Comparison of ENCODE assay signal across 8 cellular contexts in the genomic region with DNA sequence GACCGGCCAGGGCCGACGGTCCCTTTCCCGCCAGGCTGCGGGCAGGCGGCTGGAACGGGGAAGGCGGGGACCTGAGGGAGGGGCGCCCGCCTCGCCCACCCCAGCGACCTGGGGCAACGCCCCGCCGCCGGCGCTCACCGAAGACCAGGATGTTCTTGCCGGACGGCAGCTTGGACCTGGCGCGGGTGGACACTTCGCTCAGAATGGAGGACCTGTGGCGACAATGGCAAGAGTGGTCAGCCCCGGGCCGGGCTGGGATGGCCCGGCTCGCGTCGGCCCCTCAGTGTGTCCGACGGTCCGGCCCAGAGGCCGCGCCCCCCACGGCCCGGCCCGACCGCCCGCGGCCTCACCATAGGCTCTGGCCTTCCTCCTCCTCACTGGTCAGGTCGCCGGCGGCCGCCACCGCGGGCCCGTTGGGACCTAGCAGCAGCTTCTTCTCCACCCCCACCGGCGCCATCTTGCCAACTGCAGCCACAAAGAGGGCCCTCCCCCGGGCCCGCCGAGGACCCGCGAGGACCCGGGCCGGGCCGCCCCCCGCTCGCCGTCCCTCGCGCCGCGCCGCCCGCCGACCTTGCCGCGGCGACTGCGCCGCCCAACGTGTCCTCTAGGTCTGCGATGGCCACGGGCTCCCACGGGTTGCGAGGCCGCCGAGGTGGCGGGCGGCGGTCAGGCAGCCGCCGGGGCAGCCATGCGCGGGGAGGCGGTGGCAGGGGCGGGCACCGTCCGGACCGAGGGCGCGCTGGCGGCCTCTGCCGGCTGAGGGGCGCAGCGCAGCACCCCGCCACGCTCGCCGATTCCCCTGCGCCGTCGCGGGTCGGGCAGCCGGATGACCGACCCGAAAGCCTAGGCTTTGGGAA. TPM values are rescaled to one million over a fixed set of nuclear protein-coding genes. Genes with fewer than 3 reads are reported as not detected.
DNase-seq lines count a peak whose midpoint lies in the region; ATAC-seq and TF ChIP-seq lines count a peak whose summit lies in the region.

A gene (minus strand): TSS at position 475 of the 857 bp plus-strand sequence. CDS start 18 bp downstream, at position 457.

- TF ChIP-seq EP300 in upper lobe of left lung (IDR thresholded peaks at IDR 0.05): no peak

- H3K36me3 ChIP-seq in MM.1S (replicated peaks; ENCODE audit: insufficient read depth, low read length) (no peaks in the 10 kb centered on the region; the same call in 1 of the 2 replicates), adrenal gland (replicated peaks in 1 of 2) (peaks cover 0 to 29% of the 10 kb centered on the region in 2 donors), heart right ventricle (peaks cover 0 to 34% (median 14%) of the 10 kb centered on the region in 9 donors), upper lobe of left lung (peaks cover 0 to 29% (median 14%) of the 10 kb centered on the region in 4 donors)

- CTCF ChIA-PET in GM10248 (lab: Yijun Ruan, JAX): interaction anchor here (0.6 to 7.7 kb wide), 30 partner anchors 9 to 380 kb away, joined by 3 to 46 read pairs (median 4); a partner anchor contains a TSS

- H3K9ac ChIP-seq in H9 (ENCODE audit: extremely low read depth, insufficient read length, low read length) (peak within 1 kb of the TSS; percentile 86), MM.1S (ENCODE audit: low read length) (peak within 1 kb of the TSS; percentile 84)

- H2BK120ac ChIP-seq in H9 (ENCODE audit: low read depth, low read length, poor library complexity, severe bottlenecking): no peak within 1 kb of the TSS

- H3K9me3 ChIP-seq in H9 (ENCODE audit: control insufficient read depth, low read depth, low read length) (no peaks in the 10 kb centered on the region), MM.1S (replicated peaks; ENCODE audit: insufficient read depth, low read length) (no peaks in the 10 kb centered on the region), adrenal gland (replicated peaks in 1 of 3) (no peaks in the 10 kb centered on the region), heart right ventricle (no peaks in the 10 kb centered on the region), upper lobe of left lung (no peaks in the 10 kb centered on the region)

- H3K27ac Mint-ChIP-seq in H9: peak within 1 kb of the TSS; percentile 19 to 93 (median 77); a peak in 4 of 7 replicates

- H3K27me3 ChIP-seq in H9 (ENCODE audit: insufficient read depth, low read length) (no peaks in the 10 kb centered on the region), MM.1S (replicated peaks; ENCODE audit: insufficient read depth, low read length) (0 out of 2 replicates have a peak, but pooled peaks cover 6% of the 10 kb centered on the region), adrenal gland (no peaks in the 10 kb centered on the region), heart right ventricle (peaks cover 0 to 20% (median 0%) of the 10 kb centered on the region in 7 donors), upper lobe of left lung (no peaks in the 10 kb centered on the region)

- peak within 1 kb of the TSS; percentile 63 for H4K5ac ChIP-seq in H9 (ENCODE audit: insufficient read length, low read depth, low read length)

- peak; percentile 85 to 95 (median 92) for ATAC-seq in heart right ventricle
- ATAC-seq in upper lobe of left lung (ENCODE audit: low FRiP score in 2 of 2): peak; percentile 95 to 97

- H2AFZ ChIP-seq in H9 (ENCODE audit: low read length) (peak within 1 kb of the TSS; percentile 99), MM.1S (ENCODE audit: low read length) (peak within 1 kb of the TSS; percentile 76)

- DNase-seq in GM10248 (ENCODE audit: extremely low spot score) (peak; percentile 96), H9 (peak; percentile 81), MM.1S (peak; percentile 76), adrenal gland (peak; percentile 73 to 79 (median 77)), heart right ventricle (peak; percentile 83 to 84), posterior vena cava (ENCODE audit: low spot score) (peak; percentile 94), upper lobe of left lung (peak; percentile 82 to 97)

- peak within 1 kb of the TSS; percentile 80 for H2BK5ac ChIP-seq in H9 (ENCODE audit: insufficient read length, low read length)

- peaks cover 21% of the 10 kb centered on the region for H3K79me1 ChIP-seq in H9 (ENCODE audit: insufficient read depth, low read depth, low read length, poor library complexity, severe bottlenecking)

- WGBS in H9 (ENCODE audit: extremely low coverage, insufficient read length, low lambda C conversion rate): no CpG with 5 or more reads among the region's 110 CpGs
- 0 to 2% (median 1%) methylated on average over 11 to 110 of the region's 110 CpGs for WGBS in adrenal gland, 4 donors
- 0% methylated on average over 101 to 110 of the region's 110 CpGs for WGBS in heart right ventricle, 2 donors
- WGBS in upper lobe of left lung, 2 donors: 0 to 1% methylated on average over 28 to 29 of the region's 110 CpGs

- peak within 1 kb of the TSS; percentile 94 for H3K18ac ChIP-seq in H9 (ENCODE audit: insufficient read length, low read depth, low read length)

- peak within 1 kb of the TSS; percentile 88 for H3K4me2 ChIP-seq in H9 (ENCODE audit: insufficient read depth, insufficient read length, low read length)
- peak within 1 kb of the TSS; percentile 92 for H3K4me2 ChIP-seq in MM.1S (ENCODE audit: low read depth, low read length)

- H2BK20ac ChIP-seq in H9 (ENCODE audit: low read depth, low read length, poor library complexity, severe bottlenecking): no peak within 1 kb of the TSS

- H4K8ac ChIP-seq in H9 (replicated peaks; ENCODE audit: insufficient read length, low read depth, low read length): no peak within 1 kb of the TSS

- no peaks in the 10 kb centered on the region for H3K9me3 Mint-ChIP-seq in H9

- peaks cover 13% of the 10 kb centered on the region for H3K27me3 Mint-ChIP-seq in H9 (ENCODE audit: low read depth)

- POLR2A ChIA-PET in GM10248 (lab: Yijun Ruan, JAX): no interaction called here

- H3K9me2 ChIP-seq in MM.1S (replicated peaks; ENCODE audit: insufficient read depth, low read length): no peaks in the 10 kb centered on the region

- no peaks in the 10 kb centered on the region; the same call in 1 of the 2 replicates for H3K4me1 ChIP-seq in H9 (ENCODE audit: insufficient read depth, low read length)
- peaks cover 43% of the 10 kb centered on the region for H3K4me1 ChIP-seq in MM.1S (ENCODE audit: low read length)
- H3K4me1 ChIP-seq in adrenal gland (replicated peaks in 1 of 2): peaks cover 14 to 25% of the 10 kb centered on the region in 2 donors
- H3K4me1 ChIP-seq in heart right ventricle: peaks cover 0 to 52% (median 31%) of the 10 kb centered on the region in 9 donors
- H3K4me1 ChIP-seq in upper lobe of left lung: peaks cover 34 to 54% (median 41%) of the 10 kb centered on the region in 4 donors

- H3K23ac ChIP-seq in H9 (ENCODE audit: insufficient read length, low read depth, low read length): peak within 1 kb of the TSS; percentile 6

- H4K91ac ChIP-seq in H9 (ENCODE audit: insufficient read length, low read depth, low read length): no peak within 1 kb of the TSS

- TF ChIP-seq POLR2A in adrenal gland (IDR thresholded peaks at IDR 0.05) (peak; percentile 24 to 32), upper lobe of left lung (IDR thresholded peaks at IDR 0.05) (peak in 2 of 4 donors; percentile 31 to 60)

- intact Hi-C loops in T-helper 1 cell treated with Interleukin-12 subunit alpha and Interleukin-12 subunit beta and Interleukin-4 antibody, amounts not matched to agents 30 ng/mL and 1 ng/mL, for 36 hours (cut with micrococcal nuclease): loop anchor here (1.0 to 5.0 kb wide), 8 partner anchors 23 to 235 kb away; a partner anchor contains a TSS
- intact Hi-C loops in adrenal gland (cut with DNase I): no loop called here
- intact Hi-C loops in heart right ventricle (cut with DNase I): loop anchor here in 3 of 10 donors (1.0 to 5.0 kb wide), 5 partner anchors 10 to 344 kb away; no protein-coding TSS in a partner anchor
- intact Hi-C loops in posterior vena cava (cut with DNase I): no loop called here

- H3K4me3 ChIP-seq in MM.1S (ENCODE audit: low read length) (peak within 1 kb of the TSS; percentile 82), adrenal gland (peak within 1 kb of the TSS; percentile 43 to 99 (median 72)), heart right ventricle (peak within 1 kb of the TSS; percentile 59 to 100 (median 98)), upper lobe of left lung (peak within 1 kb of the TSS; percentile 70 to 100 (median 96))

- peak within 1 kb of the TSS; percentile 98 for H3K14ac ChIP-seq in H9 (ENCODE audit: insufficient read depth, low read length)

- peaks cover 8% of the 10 kb centered on the region for H3K23me2 ChIP-seq in H9 (ENCODE audit: insufficient read length, low read depth, low read length, poor library complexity, severe bottlenecking)

- H3F3A ChIP-seq in MM.1S (ENCODE audit: insufficient read depth, low read length): peaks cover 14% of the 10 kb centered on the region; the same call in 1 of the 2 replicates

- H4K20me1 ChIP-seq in H9 (ENCODE audit: control insufficient read depth, insufficient read depth, insufficient read length) (peaks cover 5% of the 10 kb centered on the region), MM.1S (ENCODE audit: insufficient read depth, low read length) (no peaks in the 10 kb centered on the region)

- H2BK15ac ChIP-seq in H9 (ENCODE audit: low read depth, low read length): no peak within 1 kb of the TSS

- no peak within 1 kb of the TSS for H3K56ac ChIP-seq in H9 (ENCODE audit: insufficient read length, low read depth, low read length)

- peaks cover 23 to 28% of the 10 kb centered on the region in 2 experiments for H3K4me1 Mint-ChIP-seq in H9

- TF ChIP-seq CTCF in GM10248 (IDR thresholded peaks at IDR 0.05; ENCODE audit: control extremely low read depth, extremely low read depth, low read depth, missing control alignments): peak; percentile 96
- TF ChIP-seq CTCF in H9 (conservative IDR thresholded peaks at IDR 0.05): peak; percentile 72
- peak; percentile 60 for TF ChIP-seq CTCF in MM.1S (IDR thresholded peaks at IDR 0.05; ENCODE audit: low read length)
- TF ChIP-seq CTCF in adrenal gland (IDR thresholded peaks at IDR 0.05): peak in 3 of 6 experiments; percentile 94 to 95 (median 95)
- peak; percentile 69 to 97 (median 86) for TF ChIP-seq CTCF in heart right ventricle (IDR thresholded peaks at IDR 0.05)
- TF ChIP-seq CTCF in upper lobe of left lung (IDR thresholded peaks at IDR 0.05): peak; percentile 97 to 99 (median 99)

- no peak within 1 kb of the TSS for H3T11ph ChIP-seq in H9 (ENCODE audit: low read length)

- no peak within 1 kb of the TSS for H2BK12ac ChIP-seq in H9 (ENCODE audit: insufficient read length, low read depth, low read length)

- no peak within 1 kb of the TSS for H3K27ac ChIP-seq in H9 (ENCODE audit: insufficient read length, low read depth, low read length)
- peak within 1 kb of the TSS; percentile 22; the same call in 1 of the 2 replicates for H3K27ac ChIP-seq in MM.1S (ENCODE audit: low read length)
- H3K27ac ChIP-seq in adrenal gland: peak within 1 kb of the TSS in 4 of 5 donors; percentile 49 to 99 (median 85)
- peak within 1 kb of the TSS; percentile 92 to 99 (median 97) for H3K27ac ChIP-seq in heart right ventricle
- peak within 1 kb of the TSS; percentile 91 to 98 (median 94) for H3K27ac ChIP-seq in upper lobe of left lung

- no peak within 1 kb of the TSS; the same call in none of the 2 replicates for H3K4ac ChIP-seq in H9 (ENCODE audit: low read depth, low read length)

- H3K79me2 ChIP-seq in H9 (ENCODE audit: insufficient read depth, low read length): peaks cover 18% of the 10 kb centered on the region
- H3K79me2 ChIP-seq in MM.1S (ENCODE audit: low read length): peaks cover 43% of the 10 kb centered on the region

- peaks cover 20 to 42% (median 41%) of the 10 kb centered on the region in 3 experiments for H3K36me3 Mint-ChIP-seq in H9 (ENCODE audit: insufficient read depth in 1 of 3, low read depth in 3 of 3)

- H3K4me3 Mint-ChIP-seq in H9: peak within 1 kb of the TSS; percentile 84 to 93

- no peak within 1 kb of the TSS for H2AK5ac ChIP-seq in H9 (ENCODE audit: insufficient read length, low read length)

RNA-seq across cellular contexts. Expression of the gene that starts here (rescaled TPM):
- total RNA-seq in H9 (2021) (94.2 and 100 TPM in 2 replicates), adrenal gland (100 to 1,000 TPM in 3 of 8 donors, 10 to 100 TPM in 5; 61.1 to 234 (median 96.6) TPM), heart right ventricle (100 to 1,000 TPM in 2 of 10 donors, 10 to 100 TPM in 8; 70.4 to 109 (median 89.0) TPM), posterior vena cava (100 to 1,000 TPM; 159 to 192 TPM), upper lobe of left lung (100 to 1,000 TPM in 5 of 6 donors, 10 to 100 TPM in 1; 91.5 to 190 (median 132) TPM)
- total RNA-seq in T-helper 1 cell treated with Interleukin-12 subunit alpha and Interleukin-12 subunit beta and Interleukin-4 antibody, amounts not matched to agents 30 ng/mL and 1 ng/mL, for 36 hours: 80.2 and 87.0 TPM in 2 replicates
- polyA plus RNA-seq in adrenal gland (10 to 100 TPM; 39.3 to 92.6 (median 74.3) TPM), heart right ventricle (10 to 100 TPM; 27.2 to 53.9 TPM)
